11 cellular contexts compared by ENCODE assay signal in the genomic region with DNA sequence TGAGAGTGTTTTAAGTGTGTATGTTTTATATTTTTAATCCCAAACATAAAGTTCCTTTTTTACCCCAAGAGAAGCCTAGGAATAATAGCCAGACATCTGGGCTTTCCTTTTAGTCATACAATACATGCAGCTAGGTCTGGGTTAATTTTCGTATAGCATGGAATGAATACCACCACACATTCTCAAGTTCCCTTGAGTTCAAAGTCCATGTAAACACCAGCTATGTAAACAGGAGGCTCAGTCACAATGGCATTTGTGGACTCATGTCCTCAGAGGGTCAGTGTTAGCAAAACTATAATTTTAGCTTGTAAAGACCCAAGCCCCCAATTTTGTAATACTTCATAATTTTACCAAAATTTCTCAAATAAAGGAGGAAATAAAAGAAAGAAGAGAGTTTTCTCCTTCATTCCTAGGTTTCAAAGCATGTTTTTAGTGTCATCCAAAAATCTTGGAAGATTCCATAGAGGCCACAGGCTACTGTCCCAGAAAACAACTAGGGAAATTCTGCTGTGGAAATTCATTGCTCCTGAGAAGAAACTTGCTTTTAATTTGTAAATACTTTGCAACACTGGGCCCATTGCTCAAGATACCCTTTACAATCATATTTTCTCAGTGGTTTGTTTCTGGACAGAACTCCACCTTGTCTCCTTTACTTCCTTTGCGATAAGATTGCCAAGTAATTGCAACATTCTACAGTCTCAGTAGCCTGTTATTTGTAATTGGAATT.
A peak's percentile ranks its signal among the peaks of the same experiment; 100 is the strongest.
DNase-seq lines count a peak whose midpoint lies in the region; ATAC-seq and TF ChIP-seq lines count a peak whose summit lies in the region.
"Had no signal": no experiment of that assay in that cellular context is flagged by ENCODE, and none has a peak within 500 bp of the region (broad histone marks: within the 10 kb centered on the region; RNA-seq: fewer than 3 reads in every experiment).

No MANE protein-coding gene starts in this region.

- no peaks in the 10 kb centered on the region for H3K4me1 Mint-ChIP-seq in stimulated activated memory B cell treated with anti-CD40 and anti-IgM and Interleukin-4, amounts not matched to agents 10 μg/mL and 1 μg/mL and 100 μg/mL, for 72 hours
- H3K4me1 Mint-ChIP-seq: activated naive CD4-positive, alpha-beta T cell treated with anti-CD3 and anti-CD28 coated beads, Interleukin-2, amount 50 U/mL, for 24 hours had no signal

- no peaks in the 10 kb centered on the region for H3K36me3 Mint-ChIP-seq in stimulated activated memory B cell treated with anti-CD40 and anti-IgM and Interleukin-4, amounts not matched to agents 10 μg/mL and 1 μg/mL and 100 μg/mL, for 72 hours
- H3K36me3 Mint-ChIP-seq: activated naive CD4-positive, alpha-beta T cell treated with anti-CD3 and anti-CD28 coated beads, Interleukin-2, amount 50 U/mL, for 24 hours had no signal

- peak in 3 of 4 donors; percentile 45 to 92 (median 59) for ATAC-seq in heart left ventricle
- ATAC-seq in stimulated activated memory B cell treated with anti-CD40 and anti-IgM and Interleukin-4, amounts not matched to agents 10 μg/mL and 1 μg/mL and 100 μg/mL, for 72 hours, result no peak
- ATAC-seq: SK-N-SH treated with all-trans-retinoic acid at 6 μM for 48 hours had no signal

- H3K79me2 ChIP-seq in MM.1S (ENCODE audit: low read length), result no peaks in the 10 kb centered on the region

- no peaks in the 10 kb centered on the region for H3K27me3 Mint-ChIP-seq in stimulated activated memory B cell treated with anti-CD40 and anti-IgM and Interleukin-4, amounts not matched to agents 10 μg/mL and 1 μg/mL and 100 μg/mL, for 72 hours
- H3K27me3 Mint-ChIP-seq: activated naive CD4-positive, alpha-beta T cell treated with anti-CD3 and anti-CD28 coated beads, Interleukin-2, amount 50 U/mL, for 24 hours had no signal

- TF ChIP-seq POLR2A in heart left ventricle (IDR thresholded peaks at IDR 0.05), result no peak
- TF ChIP-seq POLR2A in ovary (IDR thresholded peaks at IDR 0.05), result no peak

- no peak overlapping the region for H2AFZ ChIP-seq in MM.1S (ENCODE audit: low read length)

- H3K9me3 ChIP-seq in SJSA1 (replicated peaks), result 0 out of 2 replicates have a peak, but pooled peaks cover 2% of the 10 kb centered on the region
- H3K9me3 ChIP-seq in heart left ventricle, result peaks cover 0 to 16% (median 5%) of the 10 kb centered on the region in 12 donors
- H3K9me3 ChIP-seq in MM.1S (replicated peaks; ENCODE audit: insufficient read depth, low read length), result no peaks in the 10 kb centered on the region
- H3K9me3 ChIP-seq in ovary, result no peaks in the 10 kb centered on the region

- DNase-seq in GM03348 (ENCODE audit: low spot score) (peak; percentile 58), SJSA1 (ENCODE audit: low read depth in 1 of 2, low spot score in 2 of 2) (peak in 1 of 2 experiments; percentile 56), heart left ventricle (no peak), skeletal muscle cell (ENCODE audit: low read depth) (peak; percentile 34), MM.1S (no peak), ovary (no peak), activated gamma-delta T cell (lab: John Stamatoyannopoulos, UW) (no peak)
- DNase-seq: effector memory CD4-positive, alpha-beta T cell had no signal

- H3K9me2 ChIP-seq in MM.1S (replicated peaks; ENCODE audit: insufficient read depth, low read length), result no peaks in the 10 kb centered on the region

- no peak overlapping the region for H3K27ac Mint-ChIP-seq in stimulated activated memory B cell treated with anti-CD40 and anti-IgM and Interleukin-4, amounts not matched to agents 10 μg/mL and 1 μg/mL and 100 μg/mL, for 72 hours
- H3K27ac Mint-ChIP-seq: activated naive CD4-positive, alpha-beta T cell treated with anti-CD3 and anti-CD28 coated beads, Interleukin-2, amount 50 U/mL, for 24 hours had no signal

- H3K4me2 ChIP-seq in MM.1S (ENCODE audit: low read depth, low read length), result no peak overlapping the region

- TF ChIP-seq EP300 in ovary (IDR thresholded peaks at IDR 0.05), result no peak

- H3K4me1 ChIP-seq in SJSA1 (replicated peaks) (peaks cover 13% of the 10 kb centered on the region), heart left ventricle (peaks cover 0 to 7% (median 0%) of the 10 kb centered on the region in 12 donors), MM.1S (ENCODE audit: low read length) (no peaks in the 10 kb centered on the region), ovary (ENCODE audit: insufficient read depth) (no peaks in the 10 kb centered on the region)

- H3K27ac ChIP-seq in SJSA1, result peak overlapping the region; percentile 3; the same call in 1 of the 2 replicates
- H3K27ac ChIP-seq in heart left ventricle, result peak overlapping the region in 9 of 12 donors; percentile 6 to 71 (median 24)
- no peak overlapping the region for H3K27ac ChIP-seq in MM.1S (ENCODE audit: low read length)
- no peak overlapping the region for H3K27ac ChIP-seq in ovary

- H3K4me3 Mint-ChIP-seq in stimulated activated memory B cell treated with anti-CD40 and anti-IgM and Interleukin-4, amounts not matched to agents 10 μg/mL and 1 μg/mL and 100 μg/mL, for 72 hours, result no peak overlapping the region
- H3K4me3 Mint-ChIP-seq: activated naive CD4-positive, alpha-beta T cell treated with anti-CD3 and anti-CD28 coated beads, Interleukin-2, amount 50 U/mL, for 24 hours had no signal

- no peaks in the 10 kb centered on the region for H3F3A ChIP-seq in MM.1S (ENCODE audit: insufficient read depth, low read length)

- H4K20me1 ChIP-seq in MM.1S (ENCODE audit: insufficient read depth, low read length), result no peaks in the 10 kb centered on the region

- TF ChIP-seq CTCF in heart left ventricle (IDR thresholded peaks at IDR 0.05), result no peak
- no peak for TF ChIP-seq CTCF in MM.1S (IDR thresholded peaks at IDR 0.05; ENCODE audit: low read length)
- no peak for TF ChIP-seq CTCF in ovary (IDR thresholded peaks at IDR 0.05)

- H3K4me3 ChIP-seq in SJSA1 (no peak overlapping the region), heart left ventricle (no peak overlapping the region), skeletal muscle cell (ENCODE audit: low read depth, low read length) (no peak overlapping the region), MM.1S (ENCODE audit: low read length) (no peak overlapping the region), ovary (no peak overlapping the region)

- WGBS in heart left ventricle, 4 donors, result 57 to 70% (median 63%) methylated on average over 2 of the region's 2 CpGs
- WGBS in ovary, 3 donors, result 41 to 61% (median 57%) methylated on average over 2 of the region's 2 CpGs

- no peaks in the 10 kb centered on the region for H3K9me3 Mint-ChIP-seq in stimulated activated memory B cell treated with anti-CD40 and anti-IgM and Interleukin-4, amounts not matched to agents 10 μg/mL and 1 μg/mL and 100 μg/mL, for 72 hours

- no peak overlapping the region for H3K9ac ChIP-seq in MM.1S (ENCODE audit: low read length)

- no peaks in the 10 kb centered on the region for H3K27me3 ChIP-seq in SJSA1 (replicated peaks)
- no peaks in the 10 kb centered on the region for H3K27me3 ChIP-seq in heart left ventricle
- H3K27me3 ChIP-seq in MM.1S (replicated peaks; ENCODE audit: insufficient read depth, low read length), result no peaks in the 10 kb centered on the region
- no peaks in the 10 kb centered on the region for H3K27me3 ChIP-seq in ovary

- intact Hi-C loops in heart left ventricle (cut with DNase I) (no loop called here), ovary (cut with DNase I) (no loop called here)

- H3K36me3 ChIP-seq in SJSA1 (no peaks in the 10 kb centered on the region), heart left ventricle (no peaks in the 10 kb centered on the region), MM.1S (replicated peaks; ENCODE audit: insufficient read depth, low read length) (no peaks in the 10 kb centered on the region), ovary (no peaks in the 10 kb centered on the region)

Comparison
In these comparisons a context has a peak if more than half of its experiments do, and no peak if none do; other contexts are left out.
1. DNase-seq: peak in GM03348 (single experiment) and skeletal muscle cell (single experiment); none in heart left ventricle (0 of 5), MM.1S (single experiment), ovary (0 of 5) and activated gamma-delta T cell (single experiment).
2. H3K27ac ChIP-seq: peak in SJSA1 (single experiment) and heart left ventricle (9 of 12); none in MM.1S (single experiment) and ovary (0 of 2).